ENCODE assay signal across 8 cellular contexts in genomic region chr9:83538890-83539238, GRCh38. TPM values are rescaled to one million over a fixed set of nuclear protein-coding genes. Genes with fewer than 3 reads are reported as not detected.
DNase-seq lines count a peak whose midpoint lies in the region; ATAC-seq and TF ChIP-seq lines count a peak whose summit lies in the region.

No MANE protein-coding gene starts in this region.

- H3K4me1 Mint-ChIP-seq in stimulated activated effector memory CD8-positive, alpha-beta T cell treated with anti-CD3 and anti-CD28 coated beads, Interleukin-12 subunit alpha, Interleukin-12 subunit beta, amount 100 ng/mL, for 72 hours: peaks cover 7% of the 10 kb centered on the region

- H3K9me3 ChIP-seq in adipocyte (ENCODE audit: control insufficient read depth, low read length): no peaks in the 10 kb centered on the region

- TF ChIP-seq CTCF in kidney epithelial cell (IDR thresholded peaks at IDR 0.05; ENCODE audit: insufficient read depth, low read length, poor library complexity, severe bottlenecking): no peak

- H3K9ac ChIP-seq in adipocyte (ENCODE audit: low read length): peak overlapping the region; percentile 60

- no peak for ATAC-seq in stimulated activated effector memory CD8-positive, alpha-beta T cell treated with anti-CD3 and anti-CD28 coated beads, Interleukin-12 subunit alpha, Interleukin-12 subunit beta, amount 100 ng/mL, for 72 hours
- no peak for ATAC-seq in HG02885 (IDR thresholded peaks at IDR 0.05; ENCODE audit: poor library complexity, unreplicated experiment)

- H3K4me3 Mint-ChIP-seq in stimulated activated effector memory CD8-positive, alpha-beta T cell treated with anti-CD3 and anti-CD28 coated beads, Interleukin-12 subunit alpha, Interleukin-12 subunit beta, amount 100 ng/mL, for 72 hours: peak overlapping the region; percentile 24

- no peaks in the 10 kb centered on the region for H3K36me3 Mint-ChIP-seq in stimulated activated effector memory CD8-positive, alpha-beta T cell treated with anti-CD3 and anti-CD28 coated beads, Interleukin-12 subunit alpha, Interleukin-12 subunit beta, amount 100 ng/mL, for 72 hours

- peak overlapping the region; percentile 81 for H3K4me3 ChIP-seq in adipocyte (ENCODE audit: low read length)
- H3K4me3 ChIP-seq in kidney epithelial cell (ENCODE audit: low read depth, low read length): peak overlapping the region; percentile 57

- H3K9me3 Mint-ChIP-seq in stimulated activated effector memory CD8-positive, alpha-beta T cell treated with anti-CD3 and anti-CD28 coated beads, Interleukin-12 subunit alpha, Interleukin-12 subunit beta, amount 100 ng/mL, for 72 hours: no peaks in the 10 kb centered on the region

- H3K36me3 ChIP-seq in adipocyte (ENCODE audit: control insufficient read depth, insufficient read depth, low read length, severe bottlenecking): no peaks in the 10 kb centered on the region
- H3K36me3 ChIP-seq in kidney epithelial cell (ENCODE audit: control insufficient read depth, insufficient read depth, low read length): no peaks in the 10 kb centered on the region

- H3K27ac Mint-ChIP-seq in stimulated activated effector memory CD8-positive, alpha-beta T cell treated with anti-CD3 and anti-CD28 coated beads, Interleukin-12 subunit alpha, Interleukin-12 subunit beta, amount 100 ng/mL, for 72 hours: no peak overlapping the region

- DNase-seq in DMS53 (lab: John Stamatoyannopoulos, UW) (peak; percentile 28), DMS53 treated with DMSO at 0.1 percent for 48 hours (lab: John Stamatoyannopoulos, UW; ENCODE audit: unreplicated experiment) (no peak), adipocyte (ENCODE audit: low read depth) (no peak), kidney epithelial cell (ENCODE audit: low read depth) (no peak), NCI-H526 (lab: John Stamatoyannopoulos, UW) (no peak), HuH-7 (ENCODE audit: low spot score) (no peak)
- no peak for DNase-seq in stimulated activated effector memory CD8-positive, alpha-beta T cell treated with anti-CD3 and anti-CD28 coated beads, Interleukin-12 subunit alpha, Interleukin-12 subunit beta, amount 100 ng/mL, for 72 hours (ENCODE audit: low spot score in 2 of 2)

- H3K27me3 ChIP-seq in adipocyte (replicated peaks; ENCODE audit: control insufficient read depth, insufficient read depth, low read length) (peaks cover 7% of the 10 kb centered on the region), kidney epithelial cell (ENCODE audit: control insufficient read depth, insufficient read depth, low read length) (peaks cover 14% of the 10 kb centered on the region)

- peaks cover 12% of the 10 kb centered on the region for H3K4me1 ChIP-seq in adipocyte (ENCODE audit: control insufficient read depth, insufficient read depth, low read length)

RNA-seq across cellular contexts. Expression of gene FRMD3, which starts 0.7 kb away (rescaled TPM):
- 5.0 and 5.2 TPM in 2 replicates for total RNA-seq in kidney epithelial cell
